1 cellular context compared by ENCODE assay signal in the genomic region with DNA sequence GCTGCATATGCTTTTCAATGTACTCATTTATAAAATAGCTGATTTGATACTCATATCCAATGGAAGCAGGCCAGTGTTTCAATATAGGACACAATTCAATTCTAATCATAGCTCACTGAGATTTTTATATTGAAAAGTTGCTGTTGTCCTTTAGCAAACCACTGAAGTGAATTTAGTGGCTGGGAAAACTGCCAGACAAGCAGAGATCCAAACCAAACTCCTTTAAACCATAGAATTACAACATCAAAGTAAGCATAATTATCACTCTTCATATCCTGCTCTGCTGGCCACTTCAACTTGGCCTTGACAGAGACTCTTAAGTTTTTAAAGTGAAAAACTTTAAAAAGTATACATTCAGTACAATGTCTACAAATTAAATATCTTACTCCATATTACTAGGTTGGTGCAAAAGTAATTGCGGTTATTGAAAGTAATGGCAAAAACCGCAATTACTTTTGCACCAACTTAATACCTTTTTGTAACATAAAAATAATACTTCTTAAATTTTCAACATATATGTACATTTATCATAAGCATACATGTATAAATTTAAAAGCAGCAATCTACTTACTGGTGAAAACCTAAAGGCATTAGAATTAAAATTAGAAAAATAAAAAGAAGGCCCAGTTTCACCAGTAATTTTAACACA.
TF ChIP-seq lines count a peak whose summit lies in the region.

No MANE protein-coding gene starts in this region.

TF ChIP-seq in K562, 482 proteins besides CTCF, POLR2A, EP300 and RAD21 (continued from another document):
- TF ChIP-seq ZBTB40 (IDR thresholded peaks at IDR 0.05) (peak; percentile 72), ZBTB40 (CRISPR knock-in tag; IDR thresholded peaks at IDR 0.05) (no peak), MYBL2 (IDR thresholded peaks at IDR 0.05; ENCODE audit: low read depth) (no peak), MYBL2 (CRISPR knock-in tag; IDR thresholded peaks at IDR 0.05; ENCODE audit: borderline replicate concordance) (no peak)
